14 cellular contexts compared by ENCODE assay signal in the genomic region with DNA sequence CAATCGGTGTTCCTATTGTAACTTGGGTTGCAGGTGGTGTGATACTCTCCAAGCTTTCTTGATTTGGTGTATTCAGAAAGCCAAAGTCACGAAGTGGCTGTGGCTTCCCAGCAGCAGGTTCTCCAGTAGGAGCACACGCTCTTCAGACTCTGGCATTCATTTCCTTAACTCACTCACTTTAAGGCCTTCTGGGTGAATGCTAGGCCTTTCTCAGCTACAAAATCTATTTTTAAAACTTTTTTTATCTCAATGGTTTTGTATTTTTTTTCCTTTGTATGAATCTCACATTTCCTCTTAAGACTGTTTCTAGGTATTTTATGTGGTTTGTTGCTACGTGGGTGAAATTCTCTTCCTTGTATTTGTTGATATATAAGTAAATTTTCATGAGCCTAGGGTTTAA. TPM values are rescaled to one million over a fixed set of nuclear protein-coding genes. Genes with fewer than 3 reads are reported as not detected.
DNase-seq lines count a peak whose midpoint lies in the region; ATAC-seq and TF ChIP-seq lines count a peak whose summit lies in the region.
"Had no signal": no experiment of that assay in that cellular context is flagged by ENCODE, and none has a peak within 500 bp of the region (broad histone marks: within the 10 kb centered on the region; RNA-seq: fewer than 3 reads in every experiment).

No MANE protein-coding gene starts in this region.

- CTCF ChIA-PET in activated CD8-positive, alpha-beta memory T cell treated with anti-CD3 and anti-CD28 coated beads, Interleukin-2, amount 10 ng/mL, durations not matched to agents 7 days and 5 days (lab: Charles Lee) = interaction anchor here (0.9 to 1.4 kb wide), 4 partner anchors 8 to 23 kb away, joined by 3 to 4 read pairs (median 3); partner anchors contain the start of gene PKN2

- no peaks in the 10 kb centered on the region for H3K9me3 Mint-ChIP-seq in activated CD8-positive, alpha-beta memory T cell treated with anti-CD3 and anti-CD28 coated beads, Interleukin-2, amount 10 ng/mL, durations not matched to agents 7 days and 5 days (ENCODE audit: low read depth)
- H3K9me3 Mint-ChIP-seq: brain, memory B cell had no signal

- H3K27ac ChIP-seq in transverse colon = no peak overlapping the region
- H3K27ac ChIP-seq: testis had no signal

- H3K27me3 Mint-ChIP-seq in activated CD8-positive, alpha-beta memory T cell treated with anti-CD3 and anti-CD28 coated beads, Interleukin-2, amount 10 ng/mL, durations not matched to agents 7 days and 5 days = peaks cover 18% of the 10 kb centered on the region
- H3K27me3 Mint-ChIP-seq: brain, memory B cell had no signal

- intact Hi-C loops in transverse colon (cut with DNase I; ENCODE audit: low total_unique reads) = no loop called here

- in situ Hi-C loops in transverse colon (cut with MboI; ENCODE audit: low pct_ligation_motif_present in 1 of 4, low pct_unique_long_range_greater_than_20kb in 1 of 4, low sequenced_read_pairs in 3 of 4) = no loop called here

- H3K27ac Mint-ChIP-seq in activated CD8-positive, alpha-beta memory T cell treated with anti-CD3 and anti-CD28 coated beads, Interleukin-2, amount 10 ng/mL, durations not matched to agents 7 days and 5 days = peak overlapping the region; percentile 51
- H3K27ac Mint-ChIP-seq: brain, memory B cell had no signal

- no peak for TF ChIP-seq EP300 in transverse colon (IDR thresholded peaks at IDR 0.05; ENCODE audit: low read depth)

- 53 to 68% methylated on average over 4 of the region's 4 CpGs for WGBS in transverse colon (ENCODE audit: low coverage in 1 of 2), 2 donors

- no peaks in the 10 kb centered on the region for H3K36me3 ChIP-seq in transverse colon

- no peaks in the 10 kb centered on the region for H3K36me3 Mint-ChIP-seq in activated CD8-positive, alpha-beta memory T cell treated with anti-CD3 and anti-CD28 coated beads, Interleukin-2, amount 10 ng/mL, durations not matched to agents 7 days and 5 days
- H3K36me3 Mint-ChIP-seq: brain, memory B cell had no signal

- TF ChIP-seq CTCF in fibroblast of the aortic adventitia (IDR thresholded peaks at IDR 0.05; ENCODE audit: insufficient read depth, low read length) (no peak), transverse colon (IDR thresholded peaks at IDR 0.05) (no peak)

- H3K4me1 ChIP-seq in transverse colon = peaks cover 0 to 4% (median 0%) of the 10 kb centered on the region in 4 donors
- H3K4me1 ChIP-seq: testis had no signal

- ATAC-seq in activated CD8-positive, alpha-beta memory T cell treated with anti-CD3 and anti-CD28 coated beads, Interleukin-2, amount 10 ng/mL, durations not matched to agents 7 days and 5 days = no peak
- ATAC-seq in stimulated activated naive CD8-positive, alpha-beta T cell treated with anti-CD3 and anti-CD28 coated beads, Interleukin-15, Interleukin-2, amounts not matched to agents 100 U/mL and 50 U/mL, for 24 hours = peak; percentile 41
- ATAC-seq in HG03139 (IDR thresholded peaks at IDR 0.05; ENCODE audit: unreplicated experiment) = no peak

- H3K4me3 ChIP-seq in fibroblast of the aortic adventitia (ENCODE audit: low read depth, low read length) (no peak overlapping the region), transverse colon (no peak overlapping the region)
- H3K4me3 ChIP-seq: testis had no signal

- no peaks in the 10 kb centered on the region for H3K9me3 ChIP-seq in transverse colon
- H3K9me3 ChIP-seq: testis had no signal

- TF ChIP-seq POLR2A in transverse colon (IDR thresholded peaks at IDR 0.05) = no peak

- no peak for DNase-seq in activated CD8-positive, alpha-beta memory T cell treated with anti-CD3 and anti-CD28 coated beads, Interleukin-2, amount 10 ng/mL, durations not matched to agents 7 days and 5 days
- no peak for DNase-seq in activated CD8-positive, alpha-beta memory T cell treated with anti-CD3 and anti-CD28 coated beads for 24 hours
- DNase-seq in OCI-M1 (lab: John Stamatoyannopoulos, UW) (peak; percentile 51), fibroblast of the aortic adventitia (ENCODE audit: low read depth) (peak; percentile 16), transverse colon (no peak), germinal center (ENCODE audit: low spot score) (no peak)
- DNase-seq in stimulated activated naive CD8-positive, alpha-beta T cell treated with anti-CD3 and anti-CD28 coated beads, Interleukin-15, Interleukin-2, amounts not matched to agents 100 U/mL and 50 U/mL, for 24 hours = no peak
- DNase-seq: GDM1, hippocampal formation, NCI-H1694 treated with DMSO at 0.1 percent for 48 hours, testis had no signal

- peak overlapping the region; percentile 15 for H3K4me3 Mint-ChIP-seq in activated CD8-positive, alpha-beta memory T cell treated with anti-CD3 and anti-CD28 coated beads, Interleukin-2, amount 10 ng/mL, durations not matched to agents 7 days and 5 days
- H3K4me3 Mint-ChIP-seq: brain, memory B cell had no signal

- peaks cover 21% of the 10 kb centered on the region for H3K4me1 Mint-ChIP-seq in activated CD8-positive, alpha-beta memory T cell treated with anti-CD3 and anti-CD28 coated beads, Interleukin-2, amount 10 ng/mL, durations not matched to agents 7 days and 5 days

- no peaks in the 10 kb centered on the region for H3K27me3 ChIP-seq in transverse colon
- H3K27me3 ChIP-seq: testis had no signal

RNA-seq across cellular contexts. Expression of gene PKN2, which starts 22.9 kb away (rescaled TPM):
- total RNA-seq in activated CD8-positive, alpha-beta memory T cell treated with anti-CD3 and anti-CD28 coated beads, Interleukin-2, amount 10 ng/mL, durations not matched to agents 7 days and 5 days = 10 to 100 TPM; 20.0 to 25.8 TPM
- total RNA-seq in fibroblast of the aortic adventitia (ENCODE audit: low replicate concordance) (40.1 and 58.8 TPM in 2 replicates), transverse colon (10 to 100 TPM; 31.4 to 80.4 (median 64.1) TPM)

Comparison
In these comparisons a context has a peak if more than half of its experiments do, and no peak if none do; other contexts are left out.
1. DNase-seq: peak in OCI-M1 (single experiment) and fibroblast of the aortic adventitia (single experiment); none in activated CD8-positive, alpha-beta memory T cell treated with anti-CD3 and anti-CD28 coated beads, Interleukin-2, amount 10 ng/mL, durations not matched to agents 7 days and 5 days (single experiment), activated CD8-positive, alpha-beta memory T cell treated with anti-CD3 and anti-CD28 coated beads for 24 hours (single experiment), stimulated activated naive CD8-positive, alpha-beta T cell treated with anti-CD3 and anti-CD28 coated beads, Interleukin-15, Interleukin-2, amounts not matched to agents 100 U/mL and 50 U/mL, for 24 hours (single experiment), transverse colon (single experiment) and germinal center (single experiment).